ENCODE assay signal across 22 cellular contexts in the genomic region with DNA sequence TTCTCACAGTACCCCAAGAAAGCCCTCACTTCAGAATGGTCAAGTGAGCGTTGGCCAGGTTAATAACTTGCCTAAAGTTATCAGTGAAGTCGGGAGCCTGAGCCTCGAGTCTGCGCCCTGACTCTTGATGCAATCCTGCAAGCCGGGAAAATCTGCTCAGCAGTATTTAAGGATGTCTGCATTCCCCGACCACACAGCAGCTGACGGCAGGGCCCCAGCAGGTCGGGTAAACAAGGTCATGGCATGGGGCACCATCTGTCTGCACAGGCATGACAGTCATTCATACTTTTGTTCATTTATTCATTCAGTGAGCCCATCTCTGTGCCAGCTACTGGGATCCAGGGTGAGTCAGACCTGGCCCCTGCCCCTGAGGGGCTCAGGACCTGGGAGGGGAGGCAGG.
"Had no signal": no experiment of that assay in that cellular context is flagged by ENCODE, and none has a peak within 500 bp of the region (broad histone marks: within the 10 kb centered on the region; RNA-seq: fewer than 3 reads in every experiment).

No MANE protein-coding gene starts in this region.

- H3K27ac Mint-ChIP-seq: activated CD4-positive, alpha-beta memory T cell treated with anti-CD3 and anti-CD28 coated beads, Interleukin-2, amount 10 ng/mL, durations not matched to agents 7 days and 5 days; activated CD4-positive, alpha-beta T cell treated with anti-CD3 and anti-CD28 coated beads, Interleukin-2, amount 10 ng/mL, durations not matched to agents 24 days and 14 days; activated naive CD4-positive, alpha-beta T cell treated with anti-CD3 and anti-CD28 coated beads for 36 hours; activated naive CD8-positive, alpha-beta T cell treated with anti-CD3 and anti-CD28 coated beads, Interleukin-2, amount 50 U/mL, for 24 hours; activated T-cell treated with anti-CD3 and anti-CD28 coated beads, Interleukin-2, amount 50 U/mL, for 72 hours; brain; dendritic cell treated with granulocyte-macrophage colony-stimulating factor and Interleukin-4, amounts not matched to agents 40 ng/mL and 50 ng/mL, for 4 days; effector memory CD8-positive, alpha-beta T cell; type B pancreatic cell had no signal

- H3K4me1 Mint-ChIP-seq: activated CD4-positive, alpha-beta T cell treated with anti-CD3 and anti-CD28 coated beads, Interleukin-2, amount 10 ng/mL, durations not matched to agents 24 days and 14 days had no signal

- H3K27me3 Mint-ChIP-seq: activated CD4-positive, alpha-beta memory T cell treated with anti-CD3 and anti-CD28 coated beads, Interleukin-2, amount 10 ng/mL, durations not matched to agents 7 days and 5 days; activated CD4-positive, alpha-beta T cell treated with anti-CD3 and anti-CD28 coated beads, Interleukin-2, amount 10 ng/mL, durations not matched to agents 24 days and 14 days; activated naive CD8-positive, alpha-beta T cell treated with anti-CD3 and anti-CD28 coated beads, Interleukin-2, amount 50 U/mL, for 24 hours; brain; dendritic cell treated with granulocyte-macrophage colony-stimulating factor and Interleukin-4, amounts not matched to agents 40 ng/mL and 50 ng/mL, for 4 days; effector memory CD8-positive, alpha-beta T cell; type B pancreatic cell had no signal

- H3K9me3 Mint-ChIP-seq: activated CD4-positive, alpha-beta memory T cell treated with anti-CD3 and anti-CD28 coated beads, Interleukin-2, amount 10 ng/mL, durations not matched to agents 7 days and 5 days; activated CD4-positive, alpha-beta T cell treated with anti-CD3 and anti-CD28 coated beads, Interleukin-2, amount 10 ng/mL, durations not matched to agents 24 days and 14 days; activated naive CD4-positive, alpha-beta T cell treated with anti-CD3 and anti-CD28 coated beads for 36 hours; activated naive CD8-positive, alpha-beta T cell treated with anti-CD3 and anti-CD28 coated beads, Interleukin-2, amount 50 U/mL, for 24 hours; activated T-cell treated with anti-CD3 and anti-CD28 coated beads, Interleukin-2, amount 50 U/mL, for 72 hours; brain; dendritic cell treated with granulocyte-macrophage colony-stimulating factor and Interleukin-4, amounts not matched to agents 40 ng/mL and 50 ng/mL, for 4 days; effector memory CD8-positive, alpha-beta T cell; type B pancreatic cell had no signal

- H3K9me3 ChIP-seq: esophagus squamous epithelium, gastroesophageal sphincter, heart left ventricle, thoracic aorta had no signal

- H3K36me3 Mint-ChIP-seq: type B pancreatic cell had no signal

- H3K4me3 Mint-ChIP-seq: activated CD4-positive, alpha-beta memory T cell treated with anti-CD3 and anti-CD28 coated beads, Interleukin-2, amount 10 ng/mL, durations not matched to agents 7 days and 5 days; activated CD4-positive, alpha-beta T cell treated with anti-CD3 and anti-CD28 coated beads, Interleukin-2, amount 10 ng/mL, durations not matched to agents 24 days and 14 days; activated naive CD4-positive, alpha-beta T cell treated with anti-CD3 and anti-CD28 coated beads for 36 hours; activated naive CD8-positive, alpha-beta T cell treated with anti-CD3 and anti-CD28 coated beads, Interleukin-2, amount 50 U/mL, for 24 hours; activated T-cell treated with anti-CD3 and anti-CD28 coated beads, Interleukin-2, amount 50 U/mL, for 72 hours; brain; dendritic cell treated with granulocyte-macrophage colony-stimulating factor and Interleukin-4, amounts not matched to agents 40 ng/mL and 50 ng/mL, for 4 days; effector memory CD8-positive, alpha-beta T cell; type B pancreatic cell had no signal

- ATAC-seq: activated CD4-positive, CD25-positive, alpha-beta regulatory T cell treated with anti-CD3 and anti-CD28 coated beads, Interleukin-2, amount 50 U/mL, for 24 hours; activated naive CD8-positive, alpha-beta T cell treated with anti-CD3 and anti-CD28 coated beads, Interleukin-2, amount 50 U/mL, for 24 hours; activated T-cell treated with anti-CD3 and anti-CD28 coated beads, Interleukin-2, amount 50 U/mL, for 72 hours; effector memory CD8-positive, alpha-beta T cell; gastroesophageal sphincter; heart left ventricle had no signal

- DNase-seq: activated CD4-positive, alpha-beta memory T cell treated with anti-CD3 and anti-CD28 coated beads, Interleukin-2, amount 10 ng/mL, durations not matched to agents 7 days and 5 days; activated CD4-positive, alpha-beta T cell treated with anti-CD3 and anti-CD28 coated beads, Interleukin-2, amount 10 ng/mL, durations not matched to agents 24 days and 14 days; activated effector memory CD4-positive, alpha-beta T cell treated with Interleukin-2 at 50 U/mL for 16 hours; activated naive CD4-positive, alpha-beta T cell treated with anti-CD3 and anti-CD28 coated beads for 36 hours; activated naive CD8-positive, alpha-beta T cell treated with anti-CD3 and anti-CD28 coated beads, Interleukin-2, amount 50 U/mL, for 24 hours; activated T-cell treated with anti-CD3 and anti-CD28 coated beads, Interleukin-2, amount 50 U/mL, for 72 hours; anterior cingulate cortex; effector memory CD8-positive, alpha-beta T cell; esophagus squamous epithelium; nucleus accumbens; posterior cingulate gyrus; stimulated activated CD4-positive, alpha-beta T cell treated with anti-CD3 and anti-CD28 coated beads, Interleukin-4, amount 100 ng/mL, for 24 hours; stimulated activated naive CD4-positive, alpha-beta T cell treated with Interleukin-2 at 50 U/mL for 16 hours; SW 1271; T-helper 2 cell had no signal

- H3K27ac ChIP-seq: esophagus squamous epithelium, gastroesophageal sphincter, heart left ventricle, thoracic aorta had no signal

- H3K4me3 ChIP-seq: esophagus squamous epithelium, gastroesophageal sphincter, heart left ventricle, thoracic aorta had no signal

- H3K27me3 ChIP-seq: esophagus squamous epithelium, gastroesophageal sphincter, heart left ventricle had no signal
